8 cellular contexts compared by ENCODE assay signal in genomic region chr5:37838933-37839341, GRCh38.
DNase-seq lines count a peak whose midpoint lies in the region; ATAC-seq and TF ChIP-seq lines count a peak whose summit lies in the region.

No MANE protein-coding gene starts in this region.

- no peak overlapping the region for H3K27ac Mint-ChIP-seq in central memory CD8-positive, alpha-beta T cell (ENCODE audit: low read depth)

- no peak for ATAC-seq in central memory CD8-positive, alpha-beta T cell (replicated peaks; ENCODE audit: extremely low read depth, poor library complexity, severe bottlenecking)

- H3K27ac ChIP-seq in 22Rv1: 0 out of 2 replicates have a peak overlapping the region, but pooled peaks have one; percentile 58

- H3K4me3 ChIP-seq in mucosa of stomach (ENCODE audit: low read length): no peak overlapping the region

- DNase-seq in GM03348 (ENCODE audit: low spot score) (peak; percentile 37), AML-193 (lab: John Stamatoyannopoulos, UW) (no peak), activated gamma-delta T cell treated with Interleukin-2 at 50 U/mL for 16 hours (no peak)
- no peak for DNase-seq in central memory CD8-positive, alpha-beta T cell (ENCODE audit: low spot score in 2 of 2)
- no peak for DNase-seq in stimulated activated CD4-positive, alpha-beta T cell treated with anti-CD3 and anti-CD28 coated beads, Interleukin-2, amount 100 ng/mL, for 24 hours
- DNase-seq in stimulated activated CD4-positive, alpha-beta T cell treated with anti-CD3 and anti-CD28 coated beads, Interleukin-15, amount 100 ng/mL, for 24 hours: no peak

- H3K4me1 ChIP-seq in mucosa of stomach (ENCODE audit: control insufficient read depth, insufficient read depth, low read length): peaks cover 34% of the 10 kb centered on the region

- peaks cover 82% of the 10 kb centered on the region for H3K27me3 ChIP-seq in mucosa of stomach (ENCODE audit: control insufficient read depth, insufficient read depth, low read length)

- no peaks in the 10 kb centered on the region for H3K9me3 ChIP-seq in mucosa of stomach (ENCODE audit: control insufficient read depth, low read length)

- TF ChIP-seq CTCF in 22Rv1 (IDR thresholded peaks at IDR 0.05): no peak

- H3K4me1 Mint-ChIP-seq in central memory CD8-positive, alpha-beta T cell: peaks cover 16% of the 10 kb centered on the region

- no peaks in the 10 kb centered on the region for H3K36me3 ChIP-seq in mucosa of stomach (ENCODE audit: control insufficient read depth, insufficient read depth, low read length)

- peaks cover 86% of the 10 kb centered on the region for H3K27me3 Mint-ChIP-seq in central memory CD8-positive, alpha-beta T cell

- H3K9ac ChIP-seq in mucosa of stomach (ENCODE audit: low read length): peak overlapping the region; percentile 10

- peak overlapping the region; percentile 61 for H3K4me3 Mint-ChIP-seq in central memory CD8-positive, alpha-beta T cell

- H3K36me3 Mint-ChIP-seq in central memory CD8-positive, alpha-beta T cell (ENCODE audit: insufficient read depth): no peaks in the 10 kb centered on the region

- no peaks in the 10 kb centered on the region for H3K9me3 Mint-ChIP-seq in central memory CD8-positive, alpha-beta T cell
